In the genomic region with DNA sequence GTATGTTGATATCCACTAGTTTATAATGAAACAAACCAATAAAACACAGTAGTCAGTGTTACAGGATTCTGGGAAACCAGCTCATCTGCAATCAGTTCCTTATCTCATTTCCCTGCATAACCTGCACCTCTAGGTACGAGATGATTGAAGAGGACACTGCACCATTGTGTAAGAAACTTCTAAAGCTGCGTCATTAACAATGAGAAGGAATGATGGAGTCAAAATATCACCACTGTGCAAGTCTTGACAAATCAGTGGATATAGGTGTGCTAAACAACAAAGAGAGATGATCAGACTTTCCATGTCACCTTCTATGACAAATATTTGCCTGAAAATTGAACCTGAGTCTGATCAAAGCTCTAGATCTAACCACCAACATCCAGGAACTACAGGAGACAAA, we compare ENCODE assay signal across 16 cellular contexts. TPM values are rescaled to one million over a fixed set of nuclear protein-coding genes. Genes with fewer than 3 reads are reported as not detected.
DNase-seq lines count a peak whose midpoint lies in the region; ATAC-seq, FAIRE-seq and TF ChIP-seq lines count a peak whose summit lies in the region.
"Had no signal": no experiment of that assay in that cellular context is flagged by ENCODE, and none has a peak within 500 bp of the region (broad histone marks: within the 10 kb centered on the region; RNA-seq: fewer than 3 reads in every experiment).

No MANE protein-coding gene starts in this region.

- H3K36me3 ChIP-seq in mammary epithelial cell (ENCODE audit: insufficient read depth, low read length) (no peaks in the 10 kb centered on the region), bronchial epithelial cell (ENCODE audit: control insufficient read depth, insufficient read depth, low read length) (no peaks in the 10 kb centered on the region), upper lobe of right lung (no peaks in the 10 kb centered on the region)
- H3K36me3 ChIP-seq: BLaER1 had no signal

- no peaks in the 10 kb centered on the region for H3K36me3 Mint-ChIP-seq in MCF 10A (ENCODE audit: insufficient read depth, unreplicated experiment)
- H3K36me3 Mint-ChIP-seq: CD14-positive monocyte had no signal

- FAIRE-seq in bronchial epithelial cell (lab: Jason Lieb, UNC): no peak
- FAIRE-seq: H54 had no signal

- no peak overlapping the region for H3K27ac Mint-ChIP-seq in MCF 10A (ENCODE audit: low read depth, unreplicated experiment)
- H3K27ac Mint-ChIP-seq: CD14-positive monocyte; CD4-positive, alpha-beta memory T cell had no signal

- in situ Hi-C loops in mammary epithelial cell (cut with MboI; ENCODE audit: low sequenced_read_pairs in 2 of 2): no loop called here

- H3K79me2 ChIP-seq in mammary epithelial cell (ENCODE audit: insufficient read depth, low read length): no peaks in the 10 kb centered on the region

- no peak for TF ChIP-seq CTCF in mammary epithelial cell (conservative IDR thresholded peaks at IDR 0.05 in 1 of 2, IDR thresholded peaks at IDR 0.05 in 1 of 2; ENCODE audit: extremely low read depth in 1 of 2, insufficient read depth in 1 of 2, low read depth in 1 of 2, low read length in 2 of 2)
- TF ChIP-seq CTCF in MCF 10A (IDR thresholded peaks at IDR 0.05; ENCODE audit: unreplicated experiment): no peak
- no peak for TF ChIP-seq CTCF in bronchial epithelial cell (IDR thresholded peaks at IDR 0.05; ENCODE audit: insufficient read depth, low read length, severe bottlenecking)
- TF ChIP-seq CTCF in foreskin keratinocyte (conservative IDR thresholded peaks at IDR 0.05): no peak
- TF ChIP-seq CTCF in upper lobe of right lung (IDR thresholded peaks at IDR 0.05): no peak

- H3K4me1 Mint-ChIP-seq in MCF 10A (ENCODE audit: insufficient read depth, unreplicated experiment): no peaks in the 10 kb centered on the region
- H3K4me1 Mint-ChIP-seq: CD14-positive monocyte; CD4-positive, alpha-beta memory T cell had no signal

- H3K4me1 ChIP-seq in mammary epithelial cell (ENCODE audit: insufficient read depth, low read length) (no peaks in the 10 kb centered on the region), foreskin keratinocyte (no peaks in the 10 kb centered on the region), upper lobe of right lung (no peaks in the 10 kb centered on the region)
- H3K4me1 ChIP-seq: BLaER1 had no signal

- CTCF ChIA-PET in mammary epithelial cell (lab: Charles Lee; ENCODE audit: low non-redundant PET): no interaction called here
- CTCF ChIA-PET in MCF 10A (lab: Yijun Ruan, JAX): no interaction called here

- H4K20me1 ChIP-seq in mammary epithelial cell (ENCODE audit: insufficient read depth, low read length): no peaks in the 10 kb centered on the region
- H4K20me1 ChIP-seq: BLaER1 had no signal

- BruUV-seq in mammary epithelial cell (replicated peaks; lab: Mats Ljungman, UMichigan) (no TSS peak), MCF 10A (replicated peaks; lab: Mats Ljungman, UMichigan) (no TSS peak)

- ATAC-seq in foreskin keratinocyte (peak; percentile 41), upper lobe of right lung (no peak), GM19023 (IDR thresholded peaks at IDR 0.05; ENCODE audit: unreplicated experiment) (no peak)

- peaks cover 8% of the 10 kb centered on the region for H3K27me3 ChIP-seq in mammary epithelial cell (ENCODE audit: insufficient read depth, low read length)
- no peaks in the 10 kb centered on the region for H3K27me3 ChIP-seq in bronchial epithelial cell (ENCODE audit: control insufficient read depth, insufficient read depth, low read length)
- peaks cover under 1% of the 10 kb centered on the region for H3K27me3 ChIP-seq in foreskin keratinocyte
- H3K27me3 ChIP-seq in upper lobe of right lung: no peaks in the 10 kb centered on the region
- H3K27me3 ChIP-seq: BLaER1 had no signal

- no peaks in the 10 kb centered on the region for H3K27me3 Mint-ChIP-seq in MCF 10A (ENCODE audit: insufficient read depth, unreplicated experiment)

- H3K27ac ChIP-seq in mammary epithelial cell (ENCODE audit: insufficient read depth, low read depth, low read length): no peak overlapping the region
- no peak overlapping the region for H3K27ac ChIP-seq in foreskin keratinocyte
- H3K27ac ChIP-seq in upper lobe of right lung: no peak overlapping the region
- H3K27ac ChIP-seq: BLaER1 had no signal

- WGBS in mammary epithelial cell (ENCODE audit: low coverage, missing lambda C conversion rate): 0% methylated on average over 2 of the region's 2 CpGs

- POLR2A ChIA-PET in MCF 10A (lab: Yijun Ruan, JAX): interaction anchor here (1.2 kb wide), 1 partner anchor 18 kb away, joined by 3 read pairs; no protein-coding TSS in a partner anchor

- dilution Hi-C loops in mammary epithelial cell (cut with HindIII; ENCODE audit: low sequenced_read_pairs): no loop called here

- H3K4me3 ChIP-seq in mammary epithelial cell (replicated peaks in 1 of 3; ENCODE audit: insufficient read depth in 1 of 3, low read depth in 2 of 3, low read length in 3 of 3) (no peak overlapping the region), bronchial epithelial cell (ENCODE audit: low read depth, low read length) (no peak overlapping the region), upper lobe of right lung (no peak overlapping the region)
- H3K4me3 ChIP-seq: BLaER1 had no signal

- no peak overlapping the region for H2AFZ ChIP-seq in mammary epithelial cell (ENCODE audit: low read depth, low read length)

- H3K9me3 Mint-ChIP-seq in MCF 10A (ENCODE audit: unreplicated experiment): peaks cover 11% of the 10 kb centered on the region

- no peak overlapping the region for H3K4me2 ChIP-seq in mammary epithelial cell (ENCODE audit: insufficient read depth, low read depth, low read length)
- H3K4me2 ChIP-seq: BLaER1 had no signal

- DNase-seq in mammary epithelial cell (peak; percentile 55), MCF 10A (ENCODE audit: unreplicated experiment) (no peak), bronchial epithelial cell (ENCODE audit: low read depth) (peak; percentile 80), foreskin keratinocyte (peak; percentile 42 to 60), upper lobe of right lung (no peak), NCI-H1436 treated with DMSO at 0.1 percent for 48 hours (lab: John Stamatoyannopoulos, UW) (no peak)
- DNase-seq: 8988T; Calu3; CD4-positive, alpha-beta memory T cell; DMS79 treated with DMSO at 0.1 percent for 48 hours; GF-D8; HCEC 1CT had no signal

- H3K9ac ChIP-seq in mammary epithelial cell (ENCODE audit: insufficient read depth, low read length): no peak overlapping the region
- H3K9ac ChIP-seq: BLaER1 had no signal

- no peak overlapping the region for H3K4me3 Mint-ChIP-seq in MCF 10A (ENCODE audit: unreplicated experiment)
- H3K4me3 Mint-ChIP-seq: CD14-positive monocyte; CD4-positive, alpha-beta memory T cell had no signal

- no peaks in the 10 kb centered on the region for H3K9me3 ChIP-seq in mammary epithelial cell (replicated peaks; ENCODE audit: insufficient read depth, low read length)
- H3K9me3 ChIP-seq in upper lobe of right lung: no peaks in the 10 kb centered on the region

- intact Hi-C loops in mammary epithelial cell (cut with micrococcal nuclease): no loop called here
- intact Hi-C loops in MCF 10A (cut with micrococcal nuclease): no loop called here
- intact Hi-C loops in upper lobe of right lung (cut with DNase I): no loop called here

RNA-seq across cellular contexts. Expression of a gene that starts 40.7 kb away (rescaled TPM):
- total RNA-seq in mammary epithelial cell: 100 to 1,000 TPM; 113 to 135 TPM
- polyA plus RNA-seq in mammary epithelial cell: 102 TPM
- 84.2 TPM for polyA minus RNA-seq in mammary epithelial cell
- total RNA-seq in MCF 10A (2022): 114 and 125 TPM in 2 replicates
- 142 and 181 TPM in 2 replicates for total RNA-seq in bronchial epithelial cell
- 167 and 184 TPM in 2 replicates for total RNA-seq in foreskin keratinocyte
- polyA plus RNA-seq in foreskin keratinocyte: 93.4 and 120 TPM in 2 replicates
- 101 TPM for total RNA-seq in upper lobe of right lung

Comparison
In these comparisons a context has a peak if more than half of its experiments do, and no peak if none do; other contexts are left out.
1. DNase-seq: peak in mammary epithelial cell (single experiment), bronchial epithelial cell (single experiment) and foreskin keratinocyte (2 of 2); none in MCF 10A (single experiment), upper lobe of right lung (single experiment) and NCI-H1436 treated with DMSO at 0.1 percent for 48 hours (single experiment).